ENCODE assay signal across 8 cellular contexts in the genomic region with DNA sequence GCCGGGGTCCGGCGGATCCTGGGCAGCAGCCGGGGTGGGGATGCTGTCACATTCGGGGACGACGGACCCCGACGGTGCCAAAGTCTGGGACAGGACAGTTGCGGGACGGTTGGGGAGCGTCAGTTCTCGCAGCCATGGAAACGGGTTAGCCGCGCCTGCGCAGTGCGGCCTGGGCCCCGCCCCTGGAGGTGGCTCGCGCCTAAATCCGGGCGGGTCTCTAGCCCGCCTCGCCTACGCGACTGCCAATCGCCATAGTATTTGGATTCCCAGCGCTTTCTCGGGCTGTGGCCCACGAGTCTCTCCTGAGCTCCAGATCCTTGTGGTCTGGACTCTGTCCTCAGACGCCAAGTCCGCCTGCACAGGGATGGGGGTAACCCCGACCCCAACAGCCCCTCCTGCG. TPM values are rescaled to one million over a fixed set of nuclear protein-coding genes. Genes with fewer than 3 reads are reported as not detected.
DNase-seq lines count a peak whose midpoint lies in the region; ATAC-seq, FAIRE-seq and TF ChIP-seq lines count a peak whose summit lies in the region.

A gene (minus strand): TSS at position 147 of the 400 bp plus-strand sequence. CDS start 153 bp downstream, outside the sequence.

- H3K79me1 ChIP-seq in H1 (ENCODE audit: low read depth, low read length): no peaks in the 10 kb centered on the region

- WGBS in H1 (ENCODE audit: extremely low coverage in 1 of 2, insufficient coverage in 1 of 2, insufficient read length in 1 of 2, insufficient replicate concordance in 2 of 2, low coverage in 1 of 2, low lambda C conversion rate in 2 of 2, missing lambda C conversion rate in 1 of 2), 2 experiments: 6% methylated on average over 26 of the region's 35 CpGs; no CpG with 5 or more reads in 1 of the 2 experiments

- no peak within 1 kb of the TSS for H2BK20ac ChIP-seq in H1 (ENCODE audit: low read length)

- no peaks in the 10 kb centered on the region for H3K9me3 ChIP-seq in H1 (ENCODE audit: insufficient read depth in 2 of 2, low read depth in 1 of 2, low read length in 1 of 2)
- H3K9me3 ChIP-seq in mucosa of stomach (ENCODE audit: control insufficient read depth, low read length): no peaks in the 10 kb centered on the region

- H3K4me1 ChIP-seq in H1 (replicated peaks in 1 of 4; ENCODE audit: control insufficient read depth in 3 of 4, insufficient read depth in 4 of 4, low read length in 3 of 4) (peaks cover 0 to 19% (median 12%) of the 10 kb centered on the region in 4 experiments; a peak in 6 of 7 replicates), mucosa of stomach (ENCODE audit: control insufficient read depth, insufficient read depth, low read length) (peaks cover 42% of the 10 kb centered on the region)

- POLR2A ChIA-PET in activated CD8-positive, alpha-beta T cell treated with anti-CD3 and anti-CD28 coated beads, Interleukin-2, amount 10 ng/mL, durations not matched to agents 7 days and 5 days (lab: Charles Lee): interaction anchor here (1.0 to 4.3 kb wide), 2 partner anchors 8 to 11 kb away, joined by 3 to 25 read pairs; no protein-coding TSS in a partner anchor
- POLR2A ChIA-PET in H1 (lab: Charles Lee; ENCODE audit: partially characterized antibody): interaction anchor here (0.9 to 1.7 kb wide), 5 partner anchors 8 to 155 kb away, joined by 3 to 9 read pairs (median 3); no protein-coding TSS in a partner anchor

- H3K4me3 ChIP-seq in H1 (ENCODE audit: extremely low read depth in 1 of 4, insufficient read depth in 2 of 4, low read depth in 3 of 4, low read length in 4 of 4): peak within 1 kb of the TSS; percentile 18 to 58 (median 41); a peak in 7 of 8 replicates
- no peak within 1 kb of the TSS for H3K4me3 ChIP-seq in mucosa of stomach (ENCODE audit: low read length)

- no peak within 1 kb of the TSS for H3K23ac ChIP-seq in H1 (ENCODE audit: insufficient read length)

- H3K27me3 Mint-ChIP-seq in activated CD8-positive, alpha-beta T cell treated with anti-CD3 and anti-CD28 coated beads, Interleukin-2, amount 10 ng/mL, durations not matched to agents 7 days and 5 days (ENCODE audit: low read depth): no peaks in the 10 kb centered on the region

- H3K4me2 ChIP-seq in H1 (ENCODE audit: insufficient read depth in 1 of 2, low read depth in 2 of 2, low read length in 2 of 2): peak within 1 kb of the TSS; percentile 61 to 96

- H2BK15ac ChIP-seq in H1 (ENCODE audit: low read length): 0 out of 2 replicates have a peak within 1 kb of the TSS, but pooled peaks have one; percentile 92

- no peak within 1 kb of the TSS for H4K91ac ChIP-seq in H1 (replicated peaks; ENCODE audit: insufficient read length, low read length)

- FAIRE-seq in H1 (lab: Jason Lieb, UNC): peak; percentile 78

- DNase-seq in COR-L47 (lab: John Stamatoyannopoulos, UW): peak; percentile 5
- peak; percentile 28 for DNase-seq in NCI-H1105 (lab: John Stamatoyannopoulos, UW)
- DNase-seq in activated CD8-positive, alpha-beta T cell treated with anti-CD3 and anti-CD28 coated beads, Interleukin-2, amount 10 ng/mL, durations not matched to agents 7 days and 5 days: peak; percentile 85
- DNase-seq in H1 (ENCODE audit: low read depth in 1 of 2, low spot score in 2 of 2): peak in 1 of 2 experiments; percentile 96
- peak; percentile 64 to 84 for DNase-seq in stimulated activated effector memory CD8-positive, alpha-beta T cell treated with anti-CD3 and anti-CD28 coated beads, Interleukin-12 subunit alpha, Interleukin-12 subunit beta, amount 100 ng/mL, for 72 hours (ENCODE audit: low spot score in 2 of 2)
- no peak for DNase-seq in mesenteric fat pad (ENCODE audit: low spot score)

- no peaks in the 10 kb centered on the region for H3K79me2 ChIP-seq in H1 (ENCODE audit: control insufficient read depth in 1 of 2, insufficient read depth in 2 of 2, low read length in 2 of 2)

- H2BK12ac ChIP-seq in H1 (ENCODE audit: low read depth, low read length): no peak within 1 kb of the TSS

- peak within 1 kb of the TSS; percentile 6; the same call in 1 of the 2 replicates for H4K8ac ChIP-seq in H1 (ENCODE audit: extremely low read depth, insufficient read depth, low read length)

- H3K4me1 Mint-ChIP-seq in activated CD8-positive, alpha-beta T cell treated with anti-CD3 and anti-CD28 coated beads, Interleukin-2, amount 10 ng/mL, durations not matched to agents 7 days and 5 days (ENCODE audit: low read depth): peaks cover 89% of the 10 kb centered on the region
- H3K4me1 Mint-ChIP-seq in stimulated activated effector memory CD8-positive, alpha-beta T cell treated with anti-CD3 and anti-CD28 coated beads, Interleukin-12 subunit alpha, Interleukin-12 subunit beta, amount 100 ng/mL, for 72 hours: peaks cover 75% of the 10 kb centered on the region

- TF ChIP-seq EP300 in H1 (IDR thresholded peaks at IDR 0.05; ENCODE audit: borderline replicate concordance in 1 of 2, low read depth in 2 of 2, low read length in 2 of 2): no peak

- no peak within 1 kb of the TSS for H4K5ac ChIP-seq in H1 (ENCODE audit: insufficient read length, low read depth, low read length)

- H3K4me3 Mint-ChIP-seq in activated CD8-positive, alpha-beta T cell treated with anti-CD3 and anti-CD28 coated beads, Interleukin-2, amount 10 ng/mL, durations not matched to agents 7 days and 5 days: peak within 1 kb of the TSS; percentile 60
- H3K4me3 Mint-ChIP-seq in stimulated activated effector memory CD8-positive, alpha-beta T cell treated with anti-CD3 and anti-CD28 coated beads, Interleukin-12 subunit alpha, Interleukin-12 subunit beta, amount 100 ng/mL, for 72 hours: peak within 1 kb of the TSS; percentile 68

- peaks cover 17% of the 10 kb centered on the region for H3K23me2 ChIP-seq in H1 (ENCODE audit: low read depth, low read length)

- no peaks in the 10 kb centered on the region for H3K9me3 Mint-ChIP-seq in activated CD8-positive, alpha-beta T cell treated with anti-CD3 and anti-CD28 coated beads, Interleukin-2, amount 10 ng/mL, durations not matched to agents 7 days and 5 days (ENCODE audit: insufficient read depth)
- H3K9me3 Mint-ChIP-seq in stimulated activated effector memory CD8-positive, alpha-beta T cell treated with anti-CD3 and anti-CD28 coated beads, Interleukin-12 subunit alpha, Interleukin-12 subunit beta, amount 100 ng/mL, for 72 hours: no peaks in the 10 kb centered on the region

- H2AK5ac ChIP-seq in H1 (ENCODE audit: low read depth, low read length): no peak within 1 kb of the TSS; the same call in 1 of the 2 replicates

- TF ChIP-seq RAD21 in H1 (IDR thresholded peaks at IDR 0.05 in 1 of 2, conservative IDR thresholded peaks at IDR 0.05 in 1 of 2; ENCODE audit: low read depth in 2 of 2, low read length in 2 of 2): no peak

- CTCF ChIA-PET in activated CD8-positive, alpha-beta T cell treated with anti-CD3 and anti-CD28 coated beads, Interleukin-2, amount 10 ng/mL, durations not matched to agents 7 days and 5 days (lab: Charles Lee): interaction anchor here (1.3 to 5.9 kb wide), 5 partner anchors 9 to 266 kb away, joined by 3 to 31 read pairs (median 4); a partner anchor contains a TSS
- CTCF ChIA-PET in H1 (lab: Charles Lee; ENCODE audit: partially characterized antibody): interaction anchor here (0.5 to 13.4 kb wide), 11 partner anchors 9 to 1039 kb away, joined by 3 to 136 read pairs (median 5); a partner anchor contains a TSS

- ATAC-seq in activated CD8-positive, alpha-beta T cell treated with anti-CD3 and anti-CD28 coated beads, Interleukin-2, amount 10 ng/mL, durations not matched to agents 7 days and 5 days: peak; percentile 16
- ATAC-seq in stimulated activated effector memory CD8-positive, alpha-beta T cell treated with anti-CD3 and anti-CD28 coated beads, Interleukin-12 subunit alpha, Interleukin-12 subunit beta, amount 100 ng/mL, for 72 hours: peak; percentile 8
- ATAC-seq in HG02610 (IDR thresholded peaks at IDR 0.05; ENCODE audit: unreplicated experiment): no peak

- H3K9ac ChIP-seq in H1 (replicated peaks in 1 of 4; ENCODE audit: extremely low read depth in 1 of 4, low read depth in 3 of 4, low read length in 3 of 4) (no peak within 1 kb of the TSS), mucosa of stomach (ENCODE audit: low read length) (peak within 1 kb of the TSS; percentile 47)

- no peak within 1 kb of the TSS for H3K27ac ChIP-seq in H1 (ENCODE audit: low read depth, low read length)

- no peak within 1 kb of the TSS for H3K4ac ChIP-seq in H1 (replicated peaks; ENCODE audit: insufficient read length, low read depth, low read length)

- H2AFZ ChIP-seq in H1 (ENCODE audit: low read length): peak within 1 kb of the TSS; percentile 94

- peaks cover 3% of the 10 kb centered on the region in 2 experiments for H4K20me1 ChIP-seq in H1 (replicated peaks in 1 of 2; ENCODE audit: control insufficient read depth in 1 of 2, insufficient read depth in 2 of 2, low read length in 2 of 2)

- peaks cover 11 to 43% (median 34%) of the 10 kb centered on the region in 4 experiments for H3K27me3 ChIP-seq in H1 (replicated peaks in 1 of 4; ENCODE audit: control insufficient read depth in 3 of 4, extremely low read depth in 1 of 4, insufficient read depth in 3 of 4, low read length in 3 of 4)
- no peaks in the 10 kb centered on the region for H3K27me3 ChIP-seq in mucosa of stomach (ENCODE audit: control insufficient read depth, insufficient read depth, low read length)

- H3K14ac ChIP-seq in H1 (ENCODE audit: insufficient read length): no peak within 1 kb of the TSS

- no peak for TF ChIP-seq POLR2A in H1 (IDR thresholded peaks at IDR 0.05; ENCODE audit: control extremely low read depth in 1 of 2, low read depth in 2 of 2, low read length in 2 of 2)

- H3K56ac ChIP-seq in H1 (replicated peaks; ENCODE audit: insufficient read length, low read depth, low read length): no peak within 1 kb of the TSS

- H2BK5ac ChIP-seq in H1 (ENCODE audit: low read depth, low read length): no peak within 1 kb of the TSS

- H3K36me3 ChIP-seq in H1 (ENCODE audit: control insufficient read depth in 2 of 4, insufficient read depth in 4 of 4, low read length in 3 of 4) (peaks cover 0 to 3% (median 0%) of the 10 kb centered on the region in 4 experiments; a peak in 2 of 8 replicates), mucosa of stomach (ENCODE audit: control insufficient read depth, insufficient read depth, low read length) (peaks cover 8% of the 10 kb centered on the region)

- peak within 1 kb of the TSS; percentile 96 for H3K18ac ChIP-seq in H1 (ENCODE audit: extremely low read depth, low read length)

- H3K27ac Mint-ChIP-seq in activated CD8-positive, alpha-beta T cell treated with anti-CD3 and anti-CD28 coated beads, Interleukin-2, amount 10 ng/mL, durations not matched to agents 7 days and 5 days: peak within 1 kb of the TSS; percentile 62
- no peak within 1 kb of the TSS for H3K27ac Mint-ChIP-seq in stimulated activated effector memory CD8-positive, alpha-beta T cell treated with anti-CD3 and anti-CD28 coated beads, Interleukin-12 subunit alpha, Interleukin-12 subunit beta, amount 100 ng/mL, for 72 hours

- H3K36me3 Mint-ChIP-seq in activated CD8-positive, alpha-beta T cell treated with anti-CD3 and anti-CD28 coated beads, Interleukin-2, amount 10 ng/mL, durations not matched to agents 7 days and 5 days (ENCODE audit: low read depth): peaks cover 38% of the 10 kb centered on the region
- peaks cover 47% of the 10 kb centered on the region for H3K36me3 Mint-ChIP-seq in stimulated activated effector memory CD8-positive, alpha-beta T cell treated with anti-CD3 and anti-CD28 coated beads, Interleukin-12 subunit alpha, Interleukin-12 subunit beta, amount 100 ng/mL, for 72 hours

- H2BK120ac ChIP-seq in H1 (replicated peaks; ENCODE audit: low read depth, low read length): no peak within 1 kb of the TSS

- no peak; a peak in 1 of 4 replicates for TF ChIP-seq CTCF in H1 (IDR thresholded peaks at IDR 0.05; ENCODE audit: control extremely low read depth in 1 of 3, insufficient read depth in 1 of 3, low read depth in 1 of 3, low read length in 3 of 3)

RNA-seq across cellular contexts. Expression of the gene that starts here (rescaled TPM):
- 1 to 10 TPM; 5.0 to 5.1 TPM for total RNA-seq in activated CD8-positive, alpha-beta T cell treated with anti-CD3 and anti-CD28 coated beads, Interleukin-2, amount 10 ng/mL, durations not matched to agents 7 days and 5 days
- 0.54 and 0.56 TPM in 2 replicates for total RNA-seq in H1 (2021; fragmentation: NEBNext Ultra II Directional; extraction: Animal tissue kit (Norgen Biotek cat#: 25700))
- 0.79 and 0.93 TPM in 2 replicates for polyA plus RNA-seq in H1 (2011; rRNA removed)
- polyA plus RNA-seq in H1 (2011; cell fraction: cytosol; rRNA removed): 0.96 TPM
- polyA plus RNA-seq in H1 (2011; cell fraction: nucleus; rRNA removed): 2.1 TPM
- polyA plus RNA-seq in H1 (2012, experiment 1 of 2): 0.18 to 0.96 TPM (median 0.41 TPM) in 4 replicates
- 0.20 TPM for polyA plus RNA-seq in H1 (2012, experiment 2 of 2)
- polyA plus RNA-seq in H1 (2013, experiment 1 of 2): 0.67 TPM
- 0.40 TPM for polyA plus RNA-seq in H1 (2013, experiment 2 of 2)
- polyA minus RNA-seq in H1 (2011; rRNA and poly(A)+ RNA removed): 0.32 TPM in 2 replicates
- polyA minus RNA-seq in H1 (2011; cell fraction: cytosol; rRNA and poly(A)+ RNA removed): not detected
- polyA minus RNA-seq in H1 (2011; cell fraction: nucleus; rRNA and poly(A)+ RNA removed): 0.50 TPM
- total RNA-seq in mesenteric fat pad: 0.71 TPM
